Comparison of ENCODE assay signal across 9 cellular contexts in the genomic region with DNA sequence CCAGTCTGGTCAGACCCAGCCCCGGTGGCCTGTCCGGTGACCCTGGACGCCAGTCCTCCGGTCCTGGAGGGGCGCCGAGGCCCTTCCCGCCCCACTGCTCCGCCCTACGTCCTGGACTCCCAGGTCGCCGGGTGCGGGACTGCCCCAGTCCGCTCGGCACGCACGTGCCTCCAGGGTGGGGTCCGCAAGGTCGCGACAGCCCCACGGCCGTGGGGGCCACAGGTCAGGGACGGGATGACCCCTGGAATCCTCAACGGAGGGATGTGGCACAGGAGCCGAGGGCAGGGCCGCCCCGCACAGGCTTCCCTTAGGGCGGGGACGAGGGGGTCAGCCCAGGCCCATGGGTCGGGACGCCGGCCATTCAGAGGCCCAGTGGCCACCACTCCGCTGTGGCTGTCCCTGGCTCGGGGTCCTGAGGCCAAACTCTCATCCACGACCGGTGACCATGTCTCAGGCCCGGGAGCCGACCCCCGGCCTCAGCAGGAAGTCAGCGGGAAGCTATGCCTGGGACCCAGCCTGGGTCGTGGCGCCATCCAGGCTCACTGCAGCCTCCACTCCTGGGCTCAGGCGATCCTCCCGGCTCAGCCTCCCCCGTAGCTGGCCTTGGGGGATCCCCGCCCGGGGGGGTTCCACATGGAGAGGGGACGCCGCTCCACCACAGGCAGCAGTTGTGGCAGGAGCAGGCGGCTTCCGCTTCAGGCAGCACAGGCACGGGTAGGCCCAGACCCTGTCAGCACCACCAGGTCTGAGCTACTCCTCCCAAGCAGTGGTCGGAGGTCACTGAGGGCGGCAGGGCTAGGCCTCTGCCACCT. TPM values are rescaled to one million over a fixed set of nuclear protein-coding genes. Genes with fewer than 3 reads are reported as not detected.
DNase-seq lines count a peak whose midpoint lies in the region; ATAC-seq, FAIRE-seq and TF ChIP-seq lines count a peak whose summit lies in the region.
"Had no signal": no experiment of that assay in that cellular context is flagged by ENCODE, and none has a peak within 500 bp of the region (broad histone marks: within the 10 kb centered on the region; RNA-seq: fewer than 3 reads in every experiment).

No MANE protein-coding gene starts in this region.

- H3K9me3 ChIP-seq in endothelial cell of umbilical vein (replicated peaks; ENCODE audit: control insufficient read depth, insufficient read depth, low read length), result no peaks in the 10 kb centered on the region
- H3K9me3 ChIP-seq in tibial artery, result no peaks in the 10 kb centered on the region

- H3K27ac ChIP-seq in endothelial cell of umbilical vein (ENCODE audit: insufficient read depth, low read depth, low read length), result no peak overlapping the region
- peak overlapping the region; percentile 59 to 78 for H3K27ac ChIP-seq in tibial artery

- CTCF ChIA-PET in activated CD4-positive, alpha-beta memory T cell treated with anti-CD3 and anti-CD28 coated beads for 36 hours (lab: Charles Lee), result no interaction called here
- CTCF ChIA-PET in activated CD4-positive, alpha-beta memory T cell treated with anti-CD3 and anti-CD28 coated beads, Interleukin-2, amount 10 ng/mL, durations not matched to agents 7 days and 5 days (lab: Charles Lee), result no interaction called here
- CTCF ChIA-PET in endothelial cell of umbilical vein (lab: Charles Lee), result no interaction called here

- H3K4me1 ChIP-seq in endothelial cell of umbilical vein (ENCODE audit: control insufficient read depth, extremely low read depth, insufficient read depth, low read length), result peaks cover 14% of the 10 kb centered on the region
- peaks cover 0 to 27% (median 14%) of the 10 kb centered on the region in 4 donors for H3K4me1 ChIP-seq in tibial artery

- no peaks in the 10 kb centered on the region for H3K9me1 ChIP-seq in endothelial cell of umbilical vein (replicated peaks; ENCODE audit: control insufficient read depth, extremely low read depth, insufficient read depth, low read length)

- H3K9me3 Mint-ChIP-seq in activated CD4-positive, alpha-beta memory T cell treated with anti-CD3 and anti-CD28 coated beads for 36 hours, result no peaks in the 10 kb centered on the region
- no peaks in the 10 kb centered on the region for H3K9me3 Mint-ChIP-seq in activated CD4-positive, alpha-beta memory T cell treated with anti-CD3 and anti-CD28 coated beads, Interleukin-2, amount 10 ng/mL, durations not matched to agents 7 days and 5 days
- H3K9me3 Mint-ChIP-seq in mesothelial cell of epicardium, result no peaks in the 10 kb centered on the region
- H3K9me3 Mint-ChIP-seq in activated T-helper 2 cell treated with anti-CD3 and anti-CD28 coated beads, Interferon-gamma antibody, Interleukin-2, Interleukin-4, amounts not matched to agents 10 μg/mL and 5 μg/mL and 100 μg/mL, durations not matched to agents 14 hours and 24 hours and 36 hours, result no peaks in the 10 kb centered on the region

- peak overlapping the region; percentile 37 for H3K4me3 Mint-ChIP-seq in activated CD4-positive, alpha-beta memory T cell treated with anti-CD3 and anti-CD28 coated beads for 36 hours
- H3K4me3 Mint-ChIP-seq in activated CD4-positive, alpha-beta memory T cell treated with anti-CD3 and anti-CD28 coated beads, Interleukin-2, amount 10 ng/mL, durations not matched to agents 7 days and 5 days, result no peak overlapping the region
- H3K4me3 Mint-ChIP-seq in mesothelial cell of epicardium, result peak overlapping the region; percentile 61
- no peak overlapping the region for H3K4me3 Mint-ChIP-seq in activated T-helper 2 cell treated with anti-CD3 and anti-CD28 coated beads, Interferon-gamma antibody, Interleukin-2, Interleukin-4, amounts not matched to agents 10 μg/mL and 5 μg/mL and 100 μg/mL, durations not matched to agents 14 hours and 24 hours and 36 hours (ENCODE audit: low read depth)

- H3K27me3 ChIP-seq in endothelial cell of umbilical vein (ENCODE audit: control insufficient read depth in 2 of 2, insufficient read depth in 2 of 2, low read length in 2 of 2) (no peaks in the 10 kb centered on the region), tibial artery (no peaks in the 10 kb centered on the region)

- H4K20me1 ChIP-seq in endothelial cell of umbilical vein (replicated peaks; ENCODE audit: control insufficient read depth, extremely low read depth, insufficient read depth, low read length), result no peaks in the 10 kb centered on the region

- dilution Hi-C loops in endothelial cell of umbilical vein (cut with MboI; ENCODE audit: extremely low pct_ligation_motif_present, low sequenced_read_pairs), result no loop called here

- TF ChIP-seq CTCF in endothelial cell of umbilical vein (IDR thresholded peaks at IDR 0.05; ENCODE audit: extremely low read depth in 1 of 2, insufficient read depth in 1 of 2, low read depth in 1 of 2, low read length in 2 of 2) (no peak), mesothelial cell of epicardium (IDR thresholded peaks at IDR 0.05; ENCODE audit: unreplicated experiment) (no peak), tibial artery (IDR thresholded peaks at IDR 0.05) (no peak)

- intact Hi-C loops in activated CD4-positive, alpha-beta memory T cell treated with anti-CD3 and anti-CD28 coated beads for 36 hours (cut with micrococcal nuclease), result no loop called here
- intact Hi-C loops in endothelial cell of umbilical vein (cut with micrococcal nuclease), result no loop called here
- intact Hi-C loops in tibial artery (cut with DNase I; ENCODE audit: low total_unique reads), result no loop called here
- intact Hi-C loops in activated T-helper 2 cell treated with anti-CD3 and anti-CD28 coated beads, Interferon-gamma antibody, Interleukin-2, Interleukin-4, amounts not matched to agents 10 μg/mL and 5 μg/mL and 100 μg/mL, durations not matched to agents 14 hours and 24 hours and 36 hours (cut with micrococcal nuclease), result no loop called here

- H3K36me3 ChIP-seq in endothelial cell of umbilical vein (ENCODE audit: control insufficient read depth in 2 of 2, extremely low read depth in 1 of 2, insufficient read depth in 2 of 2, low read length in 2 of 2) (peaks cover 0 to 8% of the 10 kb centered on the region in 2 experiments), tibial artery (peaks cover 0 to 32% (median 21%) of the 10 kb centered on the region in 3 donors)

- BruUV-seq in endothelial cell of umbilical vein (replicated peaks; lab: Mats Ljungman, UMichigan), result no TSS peak

- no peak for FAIRE-seq in endothelial cell of umbilical vein (lab: Jason Lieb, UNC)
- FAIRE-seq: A204.1 had no signal

- no peak for DNase-seq in activated CD4-positive, alpha-beta memory T cell treated with anti-CD3 and anti-CD28 coated beads for 36 hours
- no peak for DNase-seq in activated CD4-positive, alpha-beta memory T cell treated with anti-CD3 and anti-CD28 coated beads, Interleukin-2, amount 10 ng/mL, durations not matched to agents 7 days and 5 days
- DNase-seq in endothelial cell of umbilical vein (ENCODE audit: low read depth, low spot score) (no peak), mesothelial cell of epicardium (ENCODE audit: low spot score in 2 of 2, unreplicated experiment in 2 of 2) (no peak), tibial artery (no peak)
- DNase-seq in activated T-helper 2 cell treated with anti-CD3 and anti-CD28 coated beads, Interferon-gamma antibody, Interleukin-2, Interleukin-4, amounts not matched to agents 10 μg/mL and 5 μg/mL and 100 μg/mL, durations not matched to agents 14 hours and 24 hours and 36 hours (ENCODE audit: low spot score), result no peak

- POLR2A ChIA-PET in activated CD4-positive, alpha-beta memory T cell treated with anti-CD3 and anti-CD28 coated beads for 36 hours (lab: Charles Lee), result no interaction called here
- POLR2A ChIA-PET in activated CD4-positive, alpha-beta memory T cell treated with anti-CD3 and anti-CD28 coated beads, Interleukin-2, amount 10 ng/mL, durations not matched to agents 7 days and 5 days (lab: Charles Lee), result no interaction called here
- POLR2A ChIA-PET in endothelial cell of umbilical vein (lab: Charles Lee), result no interaction called here

- H3K27me3 Mint-ChIP-seq in activated CD4-positive, alpha-beta memory T cell treated with anti-CD3 and anti-CD28 coated beads for 36 hours, result no peaks in the 10 kb centered on the region
- no peaks in the 10 kb centered on the region for H3K27me3 Mint-ChIP-seq in activated CD4-positive, alpha-beta memory T cell treated with anti-CD3 and anti-CD28 coated beads, Interleukin-2, amount 10 ng/mL, durations not matched to agents 7 days and 5 days
- H3K27me3 Mint-ChIP-seq in mesothelial cell of epicardium (ENCODE audit: low read depth), result no peaks in the 10 kb centered on the region
- peaks cover 1% of the 10 kb centered on the region for H3K27me3 Mint-ChIP-seq in activated T-helper 2 cell treated with anti-CD3 and anti-CD28 coated beads, Interferon-gamma antibody, Interleukin-2, Interleukin-4, amounts not matched to agents 10 μg/mL and 5 μg/mL and 100 μg/mL, durations not matched to agents 14 hours and 24 hours and 36 hours (ENCODE audit: low read depth)

- H3K4me2 ChIP-seq in endothelial cell of umbilical vein (ENCODE audit: insufficient read depth, low read length), result peak overlapping the region; percentile 29

- H3K79me2 ChIP-seq in endothelial cell of umbilical vein (ENCODE audit: control insufficient read depth, insufficient read depth, low read length), result peaks cover 7% of the 10 kb centered on the region

- H3K27ac Mint-ChIP-seq in activated CD4-positive, alpha-beta memory T cell treated with anti-CD3 and anti-CD28 coated beads for 36 hours, result no peak overlapping the region
- no peak overlapping the region for H3K27ac Mint-ChIP-seq in activated CD4-positive, alpha-beta memory T cell treated with anti-CD3 and anti-CD28 coated beads, Interleukin-2, amount 10 ng/mL, durations not matched to agents 7 days and 5 days
- H3K27ac Mint-ChIP-seq in mesothelial cell of epicardium, result peak overlapping the region; percentile 67
- H3K27ac Mint-ChIP-seq in activated T-helper 2 cell treated with anti-CD3 and anti-CD28 coated beads, Interferon-gamma antibody, Interleukin-2, Interleukin-4, amounts not matched to agents 10 μg/mL and 5 μg/mL and 100 μg/mL, durations not matched to agents 14 hours and 24 hours and 36 hours, result no peak overlapping the region

- no peaks in the 10 kb centered on the region for H3K4me1 Mint-ChIP-seq in activated CD4-positive, alpha-beta memory T cell treated with anti-CD3 and anti-CD28 coated beads for 36 hours (ENCODE audit: low read depth)
- no peaks in the 10 kb centered on the region for H3K4me1 Mint-ChIP-seq in activated CD4-positive, alpha-beta memory T cell treated with anti-CD3 and anti-CD28 coated beads, Interleukin-2, amount 10 ng/mL, durations not matched to agents 7 days and 5 days
- H3K4me1 Mint-ChIP-seq in mesothelial cell of epicardium, result no peaks in the 10 kb centered on the region
- H3K4me1 Mint-ChIP-seq in activated T-helper 2 cell treated with anti-CD3 and anti-CD28 coated beads, Interferon-gamma antibody, Interleukin-2, Interleukin-4, amounts not matched to agents 10 μg/mL and 5 μg/mL and 100 μg/mL, durations not matched to agents 14 hours and 24 hours and 36 hours (ENCODE audit: low read depth), result no peaks in the 10 kb centered on the region

- no peak for TF ChIP-seq POLR2A in endothelial cell of umbilical vein (IDR thresholded peaks at IDR 0.05; ENCODE audit: low read depth, low read length)

- peak overlapping the region; percentile 36 for H3K9ac ChIP-seq in endothelial cell of umbilical vein (replicated peaks; ENCODE audit: extremely low read depth, insufficient read depth, low read length)

- no peaks in the 10 kb centered on the region for H3K36me3 Mint-ChIP-seq in activated CD4-positive, alpha-beta memory T cell treated with anti-CD3 and anti-CD28 coated beads for 36 hours
- H3K36me3 Mint-ChIP-seq in activated CD4-positive, alpha-beta memory T cell treated with anti-CD3 and anti-CD28 coated beads, Interleukin-2, amount 10 ng/mL, durations not matched to agents 7 days and 5 days (ENCODE audit: low read depth), result peaks cover 2% of the 10 kb centered on the region
- H3K36me3 Mint-ChIP-seq in mesothelial cell of epicardium, result peaks cover 5% of the 10 kb centered on the region
- H3K36me3 Mint-ChIP-seq in activated T-helper 2 cell treated with anti-CD3 and anti-CD28 coated beads, Interferon-gamma antibody, Interleukin-2, Interleukin-4, amounts not matched to agents 10 μg/mL and 5 μg/mL and 100 μg/mL, durations not matched to agents 14 hours and 24 hours and 36 hours (ENCODE audit: low read depth), result peaks cover 34% of the 10 kb centered on the region

- H3K4me3 ChIP-seq in endothelial cell of umbilical vein (replicated peaks in 1 of 3; ENCODE audit: insufficient read depth in 1 of 3, low read depth in 1 of 3, low read length in 3 of 3), result peak overlapping the region in 1 of 3 experiments; percentile 60
- H3K4me3 ChIP-seq in tibial artery, result peak overlapping the region; percentile 62 to 77

- H2AFZ ChIP-seq in endothelial cell of umbilical vein (ENCODE audit: low read depth, low read length), result peak overlapping the region; percentile 28

- ATAC-seq in GM18858 (IDR thresholded peaks at IDR 0.05; ENCODE audit: unreplicated experiment) (no peak), HG02884 (IDR thresholded peaks at IDR 0.05; ENCODE audit: unreplicated experiment) (no peak)

RNA-seq across cellular contexts. Expression of gene TMEM240, which starts 0.6 kb away (rescaled TPM):
- under 1 TPM in 1 of 2 experiments, not detected in 1; 0.29 TPM for total RNA-seq in activated CD4-positive, alpha-beta memory T cell treated with anti-CD3 and anti-CD28 coated beads for 36 hours
- under 1 TPM in 1 of 2 experiments, not detected in 1; 0.28 TPM for total RNA-seq in activated CD4-positive, alpha-beta memory T cell treated with anti-CD3 and anti-CD28 coated beads, Interleukin-2, amount 10 ng/mL, durations not matched to agents 7 days and 5 days
- total RNA-seq in endothelial cell of umbilical vein (7.0 and 8.8 TPM in 2 replicates), mesothelial cell of epicardium (16.7 to 18.3 TPM (median 17.3 TPM) in 3 replicates)
- polyA plus RNA-seq in endothelial cell of umbilical vein, result 5.3 and 7.6 TPM in 2 replicates
- 3.3 and 4.5 TPM in 2 replicates for polyA plus RNA-seq in endothelial cell of umbilical vein (2011; cell fraction: cytosol; rRNA removed)
- polyA plus RNA-seq in endothelial cell of umbilical vein (2011; cell fraction: nucleus; rRNA removed), result 6.8 and 7.3 TPM in 2 replicates
- 2.1 and 5.6 TPM in 2 replicates for polyA plus RNA-seq in endothelial cell of umbilical vein (2012)
- polyA minus RNA-seq in endothelial cell of umbilical vein, result 1.1 and 1.2 TPM in 2 replicates
- polyA minus RNA-seq in endothelial cell of umbilical vein (2011; cell fraction: cytosol; rRNA and poly(A)+ RNA removed), result not detected
- 0.87 and 2.0 TPM in 2 replicates for polyA minus RNA-seq in endothelial cell of umbilical vein (2011; cell fraction: nucleus; rRNA and poly(A)+ RNA removed)
- 0.25 and 0.48 TPM in 2 replicates for total RNA-seq in activated T-helper 2 cell treated with anti-CD3 and anti-CD28 coated beads, Interferon-gamma antibody, Interleukin-2, Interleukin-4, amounts not matched to agents 10 μg/mL and 5 μg/mL and 100 μg/mL, durations not matched to agents 14 hours and 24 hours and 36 hours

RNA-seq across cellular contexts. Expression of gene ATAD3A, which starts 29.1 kb away (rescaled TPM):
- total RNA-seq in activated CD4-positive, alpha-beta memory T cell treated with anti-CD3 and anti-CD28 coated beads for 36 hours, result 10 to 100 TPM; 45.7 to 46.7 TPM
- 10 to 100 TPM; 26.2 to 26.5 TPM for total RNA-seq in activated CD4-positive, alpha-beta memory T cell treated with anti-CD3 and anti-CD28 coated beads, Interleukin-2, amount 10 ng/mL, durations not matched to agents 7 days and 5 days
- total RNA-seq in endothelial cell of umbilical vein (55.2 and 57.4 TPM in 2 replicates), mesothelial cell of epicardium (31.8 to 35.4 TPM (median 35.3 TPM) in 3 replicates)
- polyA plus RNA-seq in endothelial cell of umbilical vein, result 24.9 and 28.8 TPM in 2 replicates
- 23.0 and 29.1 TPM in 2 replicates for polyA plus RNA-seq in endothelial cell of umbilical vein (2011; cell fraction: cytosol; rRNA removed)
- 47.8 and 57.7 TPM in 2 replicates for polyA plus RNA-seq in endothelial cell of umbilical vein (2011; cell fraction: nucleus; rRNA removed)
- 26.8 and 28.1 TPM in 2 replicates for polyA plus RNA-seq in endothelial cell of umbilical vein (2012)
- polyA minus RNA-seq in endothelial cell of umbilical vein, result 13.7 and 22.7 TPM in 2 replicates
- polyA minus RNA-seq in endothelial cell of umbilical vein (2011; cell fraction: cytosol; rRNA and poly(A)+ RNA removed), result 52.6 TPM
- polyA minus RNA-seq in endothelial cell of umbilical vein (2011; cell fraction: nucleus; rRNA and poly(A)+ RNA removed), result 10.6 and 18.4 TPM in 2 replicates
- 71.5 and 78.5 TPM in 2 replicates for total RNA-seq in activated T-helper 2 cell treated with anti-CD3 and anti-CD28 coated beads, Interferon-gamma antibody, Interleukin-2, Interleukin-4, amounts not matched to agents 10 μg/mL and 5 μg/mL and 100 μg/mL, durations not matched to agents 14 hours and 24 hours and 36 hours

RNA-seq across cellular contexts. Expression of gene SSU72, which starts 33.6 kb away (rescaled TPM):
- 100 to 1,000 TPM; 106 to 107 TPM for total RNA-seq in activated CD4-positive, alpha-beta memory T cell treated with anti-CD3 and anti-CD28 coated beads for 36 hours
- total RNA-seq in activated CD4-positive, alpha-beta memory T cell treated with anti-CD3 and anti-CD28 coated beads, Interleukin-2, amount 10 ng/mL, durations not matched to agents 7 days and 5 days, result 100 to 1,000 TPM; 111 to 113 TPM
- 124 and 129 TPM in 2 replicates for total RNA-seq in endothelial cell of umbilical vein
- 78.2 and 85.9 TPM in 2 replicates for polyA plus RNA-seq in endothelial cell of umbilical vein
- 92.7 and 101 TPM in 2 replicates for polyA plus RNA-seq in endothelial cell of umbilical vein (2011; cell fraction: cytosol; rRNA removed)
- 89.0 and 97.5 TPM in 2 replicates for polyA plus RNA-seq in endothelial cell of umbilical vein (2011; cell fraction: nucleus; rRNA removed)
- polyA plus RNA-seq in endothelial cell of umbilical vein (2012), result 119 and 136 TPM in 2 replicates
- polyA minus RNA-seq in endothelial cell of umbilical vein, result 70.4 and 74.1 TPM in 2 replicates
- polyA minus RNA-seq in endothelial cell of umbilical vein (2011; cell fraction: cytosol; rRNA and poly(A)+ RNA removed), result 82.5 TPM
- polyA minus RNA-seq in endothelial cell of umbilical vein (2011; cell fraction: nucleus; rRNA and poly(A)+ RNA removed), result 41.3 and 53.5 TPM in 2 replicates
- total RNA-seq in mesothelial cell of epicardium, result 97.2 to 98.8 TPM (median 97.4 TPM) in 3 replicates
- total RNA-seq in activated T-helper 2 cell treated with anti-CD3 and anti-CD28 coated beads, Interferon-gamma antibody, Interleukin-2, Interleukin-4, amounts not matched to agents 10 μg/mL and 5 μg/mL and 100 μg/mL, durations not matched to agents 14 hours and 24 hours and 36 hours, result 121 and 123 TPM in 2 replicates

RNA-seq across cellular contexts. Expression of gene FNDC10, which starts 58.9 kb away (rescaled TPM):
- total RNA-seq in activated CD4-positive, alpha-beta memory T cell treated with anti-CD3 and anti-CD28 coated beads for 36 hours, result 1 to 10 TPM; 1.5 to 1.6 TPM
- total RNA-seq in activated CD4-positive, alpha-beta memory T cell treated with anti-CD3 and anti-CD28 coated beads, Interleukin-2, amount 10 ng/mL, durations not matched to agents 7 days and 5 days, result 1 to 10 TPM; 2.6 to 2.7 TPM
- total RNA-seq in endothelial cell of umbilical vein, result 1.9 and 2.3 TPM in 2 replicates
- polyA plus RNA-seq in endothelial cell of umbilical vein, result 1.5 and 2.2 TPM in 2 replicates
- polyA plus RNA-seq in endothelial cell of umbilical vein (2011; cell fraction: cytosol; rRNA removed), result 0.79 and 1.2 TPM in 2 replicates
- polyA plus RNA-seq in endothelial cell of umbilical vein (2011; cell fraction: nucleus; rRNA removed), result 0.20 and 0.47 TPM in 2 replicates
- polyA plus RNA-seq in endothelial cell of umbilical vein (2012), result 0.78 and 1.2 TPM in 2 replicates
- 0.51 and 0.58 TPM in 2 replicates for polyA minus RNA-seq in endothelial cell of umbilical vein
- not detected for polyA minus RNA-seq in endothelial cell of umbilical vein (2011; cell fraction: cytosol; rRNA and poly(A)+ RNA removed)
- polyA minus RNA-seq in endothelial cell of umbilical vein (2011; cell fraction: nucleus; rRNA and poly(A)+ RNA removed), result 0.24 and 0.38 TPM in 2 replicates
- 5.4 to 6.2 TPM (median 5.4 TPM) in 3 replicates for total RNA-seq in mesothelial cell of epicardium
- 10.4 and 11.8 TPM in 2 replicates for total RNA-seq in activated T-helper 2 cell treated with anti-CD3 and anti-CD28 coated beads, Interferon-gamma antibody, Interleukin-2, Interleukin-4, amounts not matched to agents 10 μg/mL and 5 μg/mL and 100 μg/mL, durations not matched to agents 14 hours and 24 hours and 36 hours

Comparison
In these comparisons a context has a peak if more than half of its experiments do, and no peak if none do; other contexts are left out.
1. H3K4me3 Mint-ChIP-seq: peak in activated CD4-positive, alpha-beta memory T cell treated with anti-CD3 and anti-CD28 coated beads for 36 hours (single experiment) and mesothelial cell of epicardium (single experiment); none in activated CD4-positive, alpha-beta memory T cell treated with anti-CD3 and anti-CD28 coated beads, Interleukin-2, amount 10 ng/mL, durations not matched to agents 7 days and 5 days (single experiment) and activated T-helper 2 cell treated with anti-CD3 and anti-CD28 coated beads, Interferon-gamma antibody, Interleukin-2, Interleukin-4, amounts not matched to agents 10 μg/mL and 5 μg/mL and 100 μg/mL, durations not matched to agents 14 hours and 24 hours and 36 hours (single experiment).